ENCODE assay signal across 19 cellular contexts in genomic region chr2:109401370-109401769, GRCh38.
"Had no signal": no experiment of that assay in that cellular context is flagged by ENCODE, and none has a peak within 500 bp of the region (broad histone marks: within the 10 kb centered on the region; RNA-seq: fewer than 3 reads in every experiment).

No MANE protein-coding gene starts in this region.

- H3K9me3 Mint-ChIP-seq: activated CD4-positive, alpha-beta memory T cell treated with anti-CD3 and anti-CD28 coated beads for 36 hours; activated CD4-positive, alpha-beta T cell treated with anti-CD3 and anti-CD28 coated beads, Interleukin-2, amount 10 ng/mL, durations not matched to agents 7 days and 5 days; activated naive CD4-positive, alpha-beta T cell treated with anti-CD3 and anti-CD28 coated beads for 36 hours; activated naive CD8-positive, alpha-beta T cell treated with anti-CD3 and anti-CD28 coated beads, Interleukin-2, amount 10 ng/mL, durations not matched to agents 7 days and 5 days; activated T-cell treated with anti-CD3 and anti-CD28 coated beads, Interleukin-2, amount 50 U/mL, for 4 hours had no signal

- DNase-seq: activated CD4-positive, alpha-beta memory T cell treated with anti-CD3 and anti-CD28 coated beads for 36 hours; activated CD4-positive, alpha-beta T cell treated with anti-CD3 and anti-CD28 coated beads, Interleukin-2, amount 10 ng/mL, durations not matched to agents 7 days and 5 days; activated CD4-positive, CD25-positive, alpha-beta regulatory T cell; activated CD8-positive, alpha-beta memory T cell treated with anti-CD3 and anti-CD28 coated beads for 24 hours; activated effector memory CD4-positive, alpha-beta T cell treated with anti-CD3 and anti-CD28 coated beads, Interleukin-2, amount 50 U/mL, for 16 hours; activated naive CD4-positive, alpha-beta T cell treated with anti-CD3 and anti-CD28 coated beads for 36 hours; activated naive CD8-positive, alpha-beta T cell treated with anti-CD3 and anti-CD28 coated beads, Interleukin-2, amount 10 ng/mL, durations not matched to agents 7 days and 5 days; activated T-cell treated with anti-CD3 and anti-CD28 coated beads, Interleukin-2, amount 50 U/mL, for 4 hours; aorta; caudate nucleus; colonic mucosa; Kasumi-1; NCI-H2107; NCI-H524 treated with DMSO at 0.1 percent for 48 hours; NCI-H748 treated with DMSO at 0.1 percent for 48 hours; SK-N-SH; T-helper 1 cell had no signal

- H3K4me3 Mint-ChIP-seq: activated CD4-positive, alpha-beta memory T cell treated with anti-CD3 and anti-CD28 coated beads for 36 hours; activated CD4-positive, alpha-beta T cell treated with anti-CD3 and anti-CD28 coated beads, Interleukin-2, amount 10 ng/mL, durations not matched to agents 7 days and 5 days; activated naive CD4-positive, alpha-beta T cell treated with anti-CD3 and anti-CD28 coated beads for 36 hours; activated naive CD8-positive, alpha-beta T cell treated with anti-CD3 and anti-CD28 coated beads, Interleukin-2, amount 10 ng/mL, durations not matched to agents 7 days and 5 days; activated T-cell treated with anti-CD3 and anti-CD28 coated beads, Interleukin-2, amount 50 U/mL, for 4 hours had no signal

- H3K27ac ChIP-seq: breast epithelium, colonic mucosa, VCaP had no signal

- H3K36me3 ChIP-seq: breast epithelium, colonic mucosa had no signal

- H3K4me2 ChIP-seq: SK-N-SH had no signal

- ATAC-seq: activated T-cell treated with anti-CD3 and anti-CD28 coated beads, Interleukin-2, amount 50 U/mL, for 4 hours had no signal

- H3K9ac ChIP-seq: SK-N-SH had no signal

- H3K27me3 Mint-ChIP-seq: activated CD4-positive, alpha-beta memory T cell treated with anti-CD3 and anti-CD28 coated beads for 36 hours; activated CD4-positive, alpha-beta T cell treated with anti-CD3 and anti-CD28 coated beads, Interleukin-2, amount 10 ng/mL, durations not matched to agents 7 days and 5 days; activated naive CD8-positive, alpha-beta T cell treated with anti-CD3 and anti-CD28 coated beads, Interleukin-2, amount 10 ng/mL, durations not matched to agents 7 days and 5 days had no signal

- H3K36me3 Mint-ChIP-seq: activated CD4-positive, alpha-beta memory T cell treated with anti-CD3 and anti-CD28 coated beads for 36 hours; activated naive CD8-positive, alpha-beta T cell treated with anti-CD3 and anti-CD28 coated beads, Interleukin-2, amount 10 ng/mL, durations not matched to agents 7 days and 5 days had no signal

- H3K27ac Mint-ChIP-seq: activated CD4-positive, alpha-beta memory T cell treated with anti-CD3 and anti-CD28 coated beads for 36 hours; activated CD4-positive, alpha-beta T cell treated with anti-CD3 and anti-CD28 coated beads, Interleukin-2, amount 10 ng/mL, durations not matched to agents 7 days and 5 days; activated naive CD4-positive, alpha-beta T cell treated with anti-CD3 and anti-CD28 coated beads for 36 hours; activated naive CD8-positive, alpha-beta T cell treated with anti-CD3 and anti-CD28 coated beads, Interleukin-2, amount 10 ng/mL, durations not matched to agents 7 days and 5 days had no signal

- H3K27me3 ChIP-seq: breast epithelium, colonic mucosa had no signal

- H3K9me3 ChIP-seq: breast epithelium, colonic mucosa, SK-N-SH had no signal

- H3K4me1 ChIP-seq: breast epithelium, colonic mucosa had no signal

- H3K4me3 ChIP-seq: breast epithelium, colonic mucosa had no signal
